In genomic region chr5:129053438-129053837, GRCh38 we compare ENCODE assay signal across 1 cellular context.
TF ChIP-seq lines count a peak whose summit lies in the region.

No MANE protein-coding gene starts in this region.

TF ChIP-seq in K562, 482 proteins besides CTCF, POLR2A, EP300 and RAD21:
- no peak for TF ChIP-seq KAT8 (IDR thresholded peaks at IDR 0.05; ENCODE audit: low read depth)
- TF ChIP-seq KLF13 (tag; IDR thresholded peaks at IDR 0.05; ENCODE audit: borderline replicate concordance, low read depth): no peak
